ENCODE assay signal across 21 cellular contexts in genomic region chr5:62718368-62718767, GRCh38.
DNase-seq lines count a peak whose midpoint lies in the region; TF ChIP-seq lines count a peak whose summit lies in the region.
"Had no signal": no experiment of that assay in that cellular context is flagged by ENCODE, and none has a peak within 500 bp of the region (broad histone marks: within the 10 kb centered on the region; RNA-seq: fewer than 3 reads in every experiment).

No MANE protein-coding gene starts in this region.

- no peaks in the 10 kb centered on the region for H3K9me3 ChIP-seq in neural progenitor cell (ENCODE audit: low read depth)
- H3K9me3 ChIP-seq: prostate gland, SJSA1 had no signal

- H3K4me2 ChIP-seq in neural progenitor cell, result no peak overlapping the region

- H3K9me3 Mint-ChIP-seq in T-helper 2 cell treated with Interferon-gamma antibody and Interleukin-4, amounts not matched to agents 5 μg/mL and 100 μg/mL, for 36 hours, result no peaks in the 10 kb centered on the region
- H3K9me3 Mint-ChIP-seq in neural progenitor cell, result no peaks in the 10 kb centered on the region
- H3K9me3 Mint-ChIP-seq: CD8-positive, alpha-beta T cell; natural killer cell treated with Interleukin-12 subunit alpha and Interleukin-12 subunit beta and Interleukin-15 and Interleukin-18, amount 100 ng/mL, for 72 hours had no signal

- no peaks in the 10 kb centered on the region for H3F3A ChIP-seq in neural progenitor cell (ENCODE audit: low read depth)

- in situ Hi-C loops in GM13977 (cut with MboI; ENCODE audit: low pct_unique_long_range_greater_than_20kb, low sequenced_read_pairs, unreplicated experiment), result no loop called here

- peaks cover 23% of the 10 kb centered on the region for H3K27me3 Mint-ChIP-seq in T-helper 2 cell treated with Interferon-gamma antibody and Interleukin-4, amounts not matched to agents 5 μg/mL and 100 μg/mL, for 36 hours (ENCODE audit: low read depth)
- peaks cover 3% of the 10 kb centered on the region for H3K27me3 Mint-ChIP-seq in neural progenitor cell (ENCODE audit: insufficient read depth, low read depth)

- H3K36me3 ChIP-seq in neural progenitor cell, result no peaks in the 10 kb centered on the region
- H3K36me3 ChIP-seq: prostate gland, SJSA1 had no signal

- no peak overlapping the region for H3K9ac ChIP-seq in neural progenitor cell

- H2AFZ ChIP-seq in neural progenitor cell (replicated peaks), result no peak overlapping the region

- H4K20me1 ChIP-seq in neural progenitor cell (ENCODE audit: low read depth), result no peaks in the 10 kb centered on the region

- H3K4me1 Mint-ChIP-seq in T-helper 2 cell treated with Interferon-gamma antibody and Interleukin-4, amounts not matched to agents 5 μg/mL and 100 μg/mL, for 36 hours (ENCODE audit: low read depth), result peaks cover 3% of the 10 kb centered on the region
- H3K4me1 Mint-ChIP-seq in neural progenitor cell, result peaks cover 19% of the 10 kb centered on the region

- TF ChIP-seq CTCF in GM13977 (IDR thresholded peaks at IDR 0.05; ENCODE audit: extremely low read depth, insufficient read depth, missing control alignments), result peak; percentile 20
- no peak for TF ChIP-seq CTCF in fibroblast of mammary gland (conservative IDR thresholded peaks at IDR 0.05; ENCODE audit: control insufficient read depth, insufficient read depth, low read depth, low read length)
- no peak for TF ChIP-seq CTCF in neural progenitor cell (IDR thresholded peaks at IDR 0.05)

- H3K36me3 Mint-ChIP-seq in T-helper 2 cell treated with Interferon-gamma antibody and Interleukin-4, amounts not matched to agents 5 μg/mL and 100 μg/mL, for 36 hours (ENCODE audit: low read depth), result no peaks in the 10 kb centered on the region
- H3K36me3 Mint-ChIP-seq in neural progenitor cell, result no peaks in the 10 kb centered on the region
- H3K36me3 Mint-ChIP-seq: CD8-positive, alpha-beta T cell; natural killer cell treated with Interleukin-12 subunit alpha and Interleukin-12 subunit beta and Interleukin-15 and Interleukin-18, amount 100 ng/mL, for 72 hours had no signal

- no peak overlapping the region for H3K4me3 Mint-ChIP-seq in T-helper 2 cell treated with Interferon-gamma antibody and Interleukin-4, amounts not matched to agents 5 μg/mL and 100 μg/mL, for 36 hours
- H3K4me3 Mint-ChIP-seq in neural progenitor cell, result no peak overlapping the region
- H3K4me3 Mint-ChIP-seq: CD8-positive, alpha-beta T cell; natural killer cell treated with Interleukin-12 subunit alpha and Interleukin-12 subunit beta and Interleukin-15 and Interleukin-18, amount 100 ng/mL, for 72 hours had no signal

- H3K27ac ChIP-seq in neural progenitor cell, result no peak overlapping the region
- H3K27ac ChIP-seq: prostate gland, SJSA1 had no signal

- peak; percentile 13 for DNase-seq in 8988T
- no peak for DNase-seq in GM13977 (ENCODE audit: low spot score)
- DNase-seq in OCI-M1 (lab: John Stamatoyannopoulos, UW), result peak; percentile 20
- DNase-seq in fibroblast of mammary gland (ENCODE audit: low read depth), result peak; percentile 1
- DNase-seq in NCI-H1092 treated with DMSO at 0.1 percent for 48 hours (lab: John Stamatoyannopoulos, UW), result no peak
- no peak for DNase-seq in GDM1 (lab: John Stamatoyannopoulos, UW)
- no peak for DNase-seq in T-helper 2 cell treated with Interferon-gamma antibody and Interleukin-4, amounts not matched to agents 5 μg/mL and 100 μg/mL, for 36 hours (ENCODE audit: low spot score)
- DNase-seq in neural progenitor cell (ENCODE audit: low spot score), result no peak
- DNase-seq: activated CD4-positive, alpha-beta T cell treated with anti-CD3 and anti-CD28 coated beads for 1 hour; activated gamma-delta T cell; CD8-positive, alpha-beta T cell; effector CD8-positive, alpha-beta T cell; EL; hippocampal formation; NCI-H1105; NCI-H524 treated with DMSO at 0.1 percent for 48 hours; small intestine; stimulated activated CD4-positive, alpha-beta T cell treated with anti-CD3 and anti-CD28 coated beads, Interleukin-4, amount 100 ng/mL, for 1 hour had no signal

- no peak overlapping the region for H3K27ac Mint-ChIP-seq in T-helper 2 cell treated with Interferon-gamma antibody and Interleukin-4, amounts not matched to agents 5 μg/mL and 100 μg/mL, for 36 hours
- no peak overlapping the region for H3K27ac Mint-ChIP-seq in neural progenitor cell
- H3K27ac Mint-ChIP-seq: CD8-positive, alpha-beta T cell; natural killer cell treated with Interleukin-12 subunit alpha and Interleukin-12 subunit beta and Interleukin-15 and Interleukin-18, amount 100 ng/mL, for 72 hours had no signal

- H3K27me3 ChIP-seq in neural progenitor cell, result no peaks in the 10 kb centered on the region
- H3K27me3 ChIP-seq: SJSA1 had no signal

- H3K79me2 ChIP-seq in neural progenitor cell (ENCODE audit: low read depth), result no peaks in the 10 kb centered on the region

- peaks cover 5% of the 10 kb centered on the region for H3K4me1 ChIP-seq in neural progenitor cell
- H3K4me1 ChIP-seq: prostate gland, SJSA1 had no signal

- H3K4me3 ChIP-seq in fibroblast of mammary gland (ENCODE audit: control insufficient read depth, low read depth, low read length) (no peak overlapping the region), neural progenitor cell (no peak overlapping the region)
- H3K4me3 ChIP-seq: prostate gland, SJSA1 had no signal

Comparison
In these comparisons a context has a peak if more than half of its experiments do, and no peak if none do; other contexts are left out.
1. DNase-seq: peak in 8988T (single experiment), OCI-M1 (single experiment) and fibroblast of mammary gland (single experiment); none in GM13977 (single experiment), NCI-H1092 treated with DMSO at 0.1 percent for 48 hours (single experiment), GDM1 (single experiment), T-helper 2 cell treated with Interferon-gamma antibody and Interleukin-4, amounts not matched to agents 5 μg/mL and 100 μg/mL, for 36 hours (single experiment) and neural progenitor cell (single experiment).